ENCODE assay signal across 10 cellular contexts in genomic region chr1:11761988-11762406, GRCh38. TPM values are rescaled to one million over a fixed set of nuclear protein-coding genes. Genes with fewer than 3 reads are reported as not detected.
DNase-seq lines count a peak whose midpoint lies in the region; ATAC-seq lines count a peak whose summit lies in the region.
"Had no signal": no experiment of that assay in that cellular context is flagged by ENCODE, and none has a peak within 500 bp of the region (broad histone marks: within the 10 kb centered on the region; RNA-seq: fewer than 3 reads in every experiment).

TSS of gene C1orf167 (plus strand) at chr1:11762193. CDS start at chr1:11764401, 2,208 bp downstream.

- H3K4me1 Mint-ChIP-seq in stimulated activated naive CD8-positive, alpha-beta T cell treated with anti-CD3 and anti-CD28 coated beads, Interleukin-15, amount 100 ng/mL, for 72 hours = peaks cover 15% of the 10 kb centered on the region

- H3K4me3 Mint-ChIP-seq in stimulated activated naive CD8-positive, alpha-beta T cell treated with anti-CD3 and anti-CD28 coated beads, Interleukin-15, amount 100 ng/mL, for 72 hours = peak within 1 kb of the TSS in 1 of 2 donors; percentile 39

- intact Hi-C loops in left colon (cut with DNase I, micrococcal nuclease) = no loop called here

- DNase-seq in activated CD4-positive, alpha-beta T cell treated with anti-CD3 and anti-CD28 coated beads for 48 hours = peak; percentile 53
- DNase-seq in activated CD4-positive, alpha-beta T cell treated with anti-CD3 and anti-CD28 coated beads, Interleukin-2, amount 50 U/mL, for 1 hour = no peak
- peak; percentile 39 for DNase-seq in activated T-cell treated with anti-CD3 and anti-CD28 coated beads, Interleukin-2, amount 50 U/mL, for 1 hour
- peak in 1 of 2 donors; percentile 26 for DNase-seq in left colon
- no peak for DNase-seq in stimulated activated naive CD8-positive, alpha-beta T cell treated with anti-CD3 and anti-CD28 coated beads, Interleukin-15, amount 100 ng/mL, for 72 hours
- DNase-seq in EL = no peak
- no peak for DNase-seq in activated CD4-positive, CD25-positive, alpha-beta regulatory T cell (lab: John Stamatoyannopoulos, UW)
- DNase-seq: mammary epithelial cell, NCI-H2171 had no signal

- ATAC-seq in left colon (peak; percentile 53), GM19452 (IDR thresholded peaks at IDR 0.05; ENCODE audit: unreplicated experiment) (no peak)
- peak; percentile 43 for ATAC-seq in stimulated activated naive CD8-positive, alpha-beta T cell treated with anti-CD3 and anti-CD28 coated beads, Interleukin-15, amount 100 ng/mL, for 72 hours

- H3K27ac Mint-ChIP-seq in stimulated activated naive CD8-positive, alpha-beta T cell treated with anti-CD3 and anti-CD28 coated beads, Interleukin-15, amount 100 ng/mL, for 72 hours = no peak within 1 kb of the TSS

- H3K27me3 Mint-ChIP-seq in stimulated activated naive CD8-positive, alpha-beta T cell treated with anti-CD3 and anti-CD28 coated beads, Interleukin-15, amount 100 ng/mL, for 72 hours = peaks cover 41% of the 10 kb centered on the region

- H3K9me3 Mint-ChIP-seq in stimulated activated naive CD8-positive, alpha-beta T cell treated with anti-CD3 and anti-CD28 coated beads, Interleukin-15, amount 100 ng/mL, for 72 hours = no peaks in the 10 kb centered on the region

RNA-seq across cellular contexts. Expression of gene C1orf167, which starts in this region (rescaled TPM):
- not detected for total RNA-seq in left colon
- total RNA-seq: mammary epithelial cell had no signal

Comparison
In these comparisons a context has a peak if more than half of its experiments do, and no peak if none do; other contexts are left out.
1. DNase-seq: peak in activated CD4-positive, alpha-beta T cell treated with anti-CD3 and anti-CD28 coated beads for 48 hours (single experiment) and activated T-cell treated with anti-CD3 and anti-CD28 coated beads, Interleukin-2, amount 50 U/mL, for 1 hour (single experiment); none in activated CD4-positive, alpha-beta T cell treated with anti-CD3 and anti-CD28 coated beads, Interleukin-2, amount 50 U/mL, for 1 hour (single experiment), stimulated activated naive CD8-positive, alpha-beta T cell treated with anti-CD3 and anti-CD28 coated beads, Interleukin-15, amount 100 ng/mL, for 72 hours (0 of 2), EL (single experiment) and activated CD4-positive, CD25-positive, alpha-beta regulatory T cell (0 of 4).
2. Peak in ATAC-seq in left colon; RNA of the gene not detected or under 1 TPM.